1 cellular context compared by ENCODE assay signal in the genomic region with DNA sequence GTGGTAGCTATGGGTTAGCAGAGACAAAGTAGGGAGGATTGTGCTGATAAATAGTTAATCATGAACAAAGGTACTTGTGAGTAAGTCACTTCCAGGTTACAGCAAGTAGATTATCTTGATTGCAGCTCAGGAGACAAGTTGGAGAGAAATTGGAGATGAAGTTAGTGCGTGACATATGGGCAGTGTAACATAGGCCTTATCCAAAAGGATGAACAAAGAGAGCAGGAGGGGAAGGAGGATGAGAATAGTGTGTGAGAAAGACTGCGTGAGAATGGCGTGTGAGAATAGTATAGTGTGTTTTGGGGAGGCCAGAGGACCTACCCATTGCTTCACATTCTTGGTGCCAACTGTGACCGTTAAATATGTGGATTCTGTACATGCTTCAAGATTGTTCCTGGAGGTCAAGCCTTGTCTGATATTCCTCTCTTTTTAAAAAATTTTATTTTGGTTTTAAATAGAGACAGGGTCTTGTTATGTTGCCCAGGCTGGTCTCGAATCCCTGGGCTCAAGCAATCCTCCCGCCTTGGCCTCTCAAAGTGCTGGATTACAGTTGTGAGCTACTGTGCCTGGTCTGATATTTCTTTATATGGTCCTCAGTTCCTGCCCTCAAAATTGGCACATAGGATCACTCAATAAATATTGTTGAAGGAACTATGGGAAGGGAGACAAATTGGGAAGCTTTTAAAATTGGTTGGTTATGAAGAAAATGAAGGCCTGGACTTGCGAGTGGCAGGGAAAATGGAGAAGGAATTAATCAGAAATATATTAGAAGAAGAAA.
TF ChIP-seq lines count a peak whose summit lies in the region.

No MANE protein-coding gene starts in this region.

TF ChIP-seq in K562, 482 proteins besides CTCF, POLR2A, EP300 and RAD21 (continued from another document):
- TF ChIP-seq, protein P1, sequence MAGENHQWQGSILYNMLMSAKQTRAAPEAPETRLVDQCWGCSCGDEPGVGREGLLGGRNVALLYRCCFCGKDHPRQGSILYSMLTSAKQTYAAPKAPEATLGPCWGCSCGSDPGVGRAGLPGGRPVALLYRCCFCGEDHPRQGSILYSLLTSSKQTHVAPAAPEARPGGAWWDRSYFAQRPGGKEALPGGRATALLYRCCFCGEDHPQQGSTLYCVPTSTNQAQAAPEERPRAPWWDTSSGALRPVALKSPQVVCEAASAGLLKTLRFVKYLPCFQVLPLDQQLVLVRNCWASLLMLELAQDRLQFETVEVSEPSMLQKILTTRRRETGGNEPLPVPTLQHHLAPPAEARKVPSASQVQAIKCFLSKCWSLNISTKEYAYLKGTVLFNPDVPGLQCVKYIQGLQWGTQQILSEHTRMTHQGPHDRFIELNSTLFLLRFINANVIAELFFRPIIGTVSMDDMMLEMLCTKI (IDR thresholded peaks at IDR 0.05; ENCODE audit: partially characterized antibody): no peak
- TF ChIP-seq SMARCE1 (IDR thresholded peaks at IDR 0.05): 0 out of 2 replicates have a peak, but pooled peaks have one; percentile 20
- TF ChIP-seq FOXK2 (conservative IDR thresholded peaks at IDR 0.05 in 1 of 2, IDR thresholded peaks at IDR 0.05 in 1 of 2; ENCODE audit: low read depth in 2 of 2): 0 out of 4 replicates have a peak, but pooled peaks have one; percentile 14 to 32
- peak; percentile 55; the same call in 1 of the 2 replicates for TF ChIP-seq SP1 (CRISPR knock-in tag; IDR thresholded peaks at IDR 0.05)
- TF ChIP-seq, protein P2, sequence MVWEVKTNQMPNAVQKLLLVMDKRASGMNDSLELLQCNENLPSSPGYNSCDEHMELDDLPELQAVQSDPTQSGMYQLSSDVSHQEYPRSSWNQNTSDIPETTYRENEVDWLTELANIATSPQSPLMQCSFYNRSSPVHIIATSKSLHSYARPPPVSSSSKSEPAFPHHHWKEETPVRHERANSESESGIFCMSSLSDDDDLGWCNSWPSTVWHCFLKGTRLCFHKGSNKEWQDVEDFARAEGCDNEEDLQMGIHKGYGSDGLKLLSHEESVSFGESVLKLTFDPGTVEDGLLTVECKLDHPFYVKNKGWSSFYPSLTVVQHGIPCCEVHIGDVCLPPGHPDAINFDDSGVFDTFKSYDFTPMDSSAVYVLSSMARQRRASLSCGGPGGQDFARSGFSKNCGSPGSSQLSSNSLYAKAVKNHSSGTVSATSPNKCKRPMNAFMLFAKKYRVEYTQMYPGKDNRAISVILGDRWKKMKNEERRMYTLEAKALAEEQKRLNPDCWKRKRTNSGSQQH (CRISPR knock-in tag; IDR thresholded peaks at IDR 0.05): peak; percentile 92
- TF ChIP-seq, protein P3, sequence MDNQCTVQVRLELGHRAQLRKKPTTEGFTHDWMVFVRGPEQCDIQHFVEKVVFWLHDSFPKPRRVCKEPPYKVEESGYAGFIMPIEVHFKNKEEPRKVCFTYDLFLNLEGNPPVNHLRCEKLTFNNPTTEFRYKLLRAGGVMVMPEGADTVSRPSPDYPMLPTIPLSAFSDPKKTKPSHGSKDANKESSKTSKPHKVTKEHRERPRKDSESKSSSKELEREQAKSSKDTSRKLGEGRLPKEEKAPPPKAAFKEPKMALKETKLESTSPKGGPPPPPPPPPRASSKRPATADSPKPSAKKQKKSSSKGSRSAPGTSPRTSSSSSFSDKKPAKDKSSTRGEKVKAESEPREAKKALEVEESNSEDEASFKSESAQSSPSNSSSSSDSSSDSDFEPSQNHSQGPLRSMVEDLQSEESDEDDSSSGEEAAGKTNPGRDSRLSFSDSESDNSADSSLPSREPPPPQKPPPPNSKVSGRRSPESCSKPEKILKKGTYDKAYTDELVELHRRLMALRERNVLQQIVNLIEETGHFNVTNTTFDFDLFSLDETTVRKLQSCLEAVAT (IDR thresholded peaks at IDR 0.05): 0 out of 4 replicates have a peak, but pooled peaks of 1 of the 2 experiments have one; percentile 32
- TF ChIP-seq SUPT5H (IDR thresholded peaks at IDR 0.05): peak; percentile 55
- TF ChIP-seq SMAD1 (IDR thresholded peaks at IDR 0.05; ENCODE audit: low read depth, low read length, partially characterized antibody): peak; percentile 49
- peak; percentile 89; the same call in 1 of the 2 replicates for TF ChIP-seq HDGF (IDR thresholded peaks at IDR 0.05)
- TF ChIP-seq POLR2AphosphoS2 (IDR thresholded peaks at IDR 0.05; ENCODE audit: low read length): 0 out of 2 replicates have a peak, but pooled peaks have one; percentile 52
- peak; percentile 22; the same call in 1 of the 2 replicates for TF ChIP-seq SOX6 (IDR thresholded peaks at IDR 0.05)
- TF ChIP-seq, protein P4, sequence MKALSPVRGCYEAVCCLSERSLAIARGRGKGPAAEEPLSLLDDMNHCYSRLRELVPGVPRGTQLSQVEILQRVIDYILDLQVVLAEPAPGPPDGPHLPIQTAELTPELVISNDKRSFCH (CRISPR knock-in tag; IDR thresholded peaks at IDR 0.05): no peak
- TF ChIP-seq, protein P4 (tag; IDR thresholded peaks at IDR 0.05): peak; percentile 23; the same call in 1 of the 2 replicates
- TF ChIP-seq, protein P5, sequence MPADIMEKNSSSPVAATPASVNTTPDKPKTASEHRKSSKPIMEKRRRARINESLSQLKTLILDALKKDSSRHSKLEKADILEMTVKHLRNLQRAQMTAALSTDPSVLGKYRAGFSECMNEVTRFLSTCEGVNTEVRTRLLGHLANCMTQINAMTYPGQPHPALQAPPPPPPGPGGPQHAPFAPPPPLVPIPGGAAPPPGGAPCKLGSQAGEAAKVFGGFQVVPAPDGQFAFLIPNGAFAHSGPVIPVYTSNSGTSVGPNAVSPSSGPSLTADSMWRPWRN (IDR thresholded peaks at IDR 0.05; ENCODE audit: low read depth): no peak
